ENCODE assay signal across 29 cellular contexts in genomic region chr1:164932580-164932979, GRCh38.
"Had no signal": no experiment of that assay in that cellular context is flagged by ENCODE, and none has a peak within 500 bp of the region (broad histone marks: within the 10 kb centered on the region; RNA-seq: fewer than 3 reads in every experiment).

No MANE protein-coding gene starts in this region.

- H3K36me3 Mint-ChIP-seq: activated CD4-positive, alpha-beta memory T cell treated with anti-CD3 and anti-CD28 coated beads for 36 hours; activated CD8-positive, alpha-beta memory T cell treated with anti-CD3 and anti-CD28 coated beads, Interleukin-2, amount 10 ng/mL, durations not matched to agents 7 days and 5 days; activated naive CD4-positive, alpha-beta T cell treated with anti-CD3 and anti-CD28 coated beads, Interleukin-2, amount 10 ng/mL, durations not matched to agents 7 days and 5 days; activated naive CD4-positive, alpha-beta T cell treated with anti-CD3 and anti-CD28 coated beads, Interleukin-2, amount 50 U/mL, for 72 hours; activated naive CD8-positive, alpha-beta T cell treated with anti-CD3 and anti-CD28 coated beads, Interleukin-2, amount 10 ng/mL, durations not matched to agents 7 days and 5 days; brain; T-cell had no signal

- DNase-seq: activated CD4-positive, alpha-beta memory T cell treated with anti-CD3 and anti-CD28 coated beads for 36 hours; activated CD4-positive, alpha-beta T cell treated with anti-CD3 and anti-CD28 coated beads for 36 hours; activated CD4-positive, alpha-beta T cell treated with anti-CD3 and anti-CD28 coated beads, Interleukin-2, amount 10 ng/mL, durations not matched to agents 24 days and 14 days; activated CD4-positive, CD25-positive, alpha-beta regulatory T cell; activated CD4-positive, CD25-positive, alpha-beta regulatory T cell treated with anti-CD3 and anti-CD28 coated beads, Interleukin-2, amount 50 U/mL, for 72 hours; activated CD8-positive, alpha-beta memory T cell treated with anti-CD3 and anti-CD28 coated beads, Interleukin-2, amount 10 ng/mL, durations not matched to agents 7 days and 5 days; activated CD8-positive, alpha-beta memory T cell treated with anti-CD3 and anti-CD28 coated beads, Interleukin-2, amount 50 U/mL, for 4 hours; activated CD8-positive, alpha-beta T cell treated with anti-CD3 and anti-CD28 coated beads, Interleukin-2, amount 10 ng/mL, durations not matched to agents 7 days and 5 days; activated gamma-delta T cell; activated naive CD4-positive, alpha-beta T cell; activated naive CD4-positive, alpha-beta T cell treated with anti-CD3 and anti-CD28 coated beads, Interleukin-2, amount 10 ng/mL, durations not matched to agents 7 days and 5 days; activated naive CD8-positive, alpha-beta T cell treated with anti-CD3 and anti-CD28 coated beads, Interleukin-2, amount 10 ng/mL, durations not matched to agents 7 days and 5 days; activated T-cell treated with anti-CD3 and anti-CD28 coated beads, Interleukin-2, amount 50 U/mL, for 1 hour; activated T-cell treated with anti-CD3 and anti-CD28 coated beads, Interleukin-2, amount 50 U/mL, for 48 hours; central memory CD4-positive, alpha-beta T cell; dorsolateral prefrontal cortex; effector memory CD4-positive, alpha-beta T cell; endodermal cell; esophagus squamous epithelium; foreskin melanocyte; heart right ventricle; T-cell; T-helper 9 cell had no signal

- H3K27ac Mint-ChIP-seq: activated CD4-positive, alpha-beta memory T cell treated with anti-CD3 and anti-CD28 coated beads for 36 hours; activated CD4-positive, alpha-beta T cell treated with anti-CD3 and anti-CD28 coated beads for 36 hours; activated CD4-positive, alpha-beta T cell treated with anti-CD3 and anti-CD28 coated beads, Interleukin-2, amount 10 ng/mL, durations not matched to agents 24 days and 14 days; activated CD8-positive, alpha-beta memory T cell treated with anti-CD3 and anti-CD28 coated beads, Interleukin-2, amount 10 ng/mL, durations not matched to agents 7 days and 5 days; activated CD8-positive, alpha-beta T cell treated with anti-CD3 and anti-CD28 coated beads, Interleukin-2, amount 10 ng/mL, durations not matched to agents 7 days and 5 days; activated naive CD4-positive, alpha-beta T cell treated with anti-CD3 and anti-CD28 coated beads, Interleukin-2, amount 10 ng/mL, durations not matched to agents 7 days and 5 days; activated naive CD4-positive, alpha-beta T cell treated with anti-CD3 and anti-CD28 coated beads, Interleukin-2, amount 50 U/mL, for 72 hours; activated naive CD8-positive, alpha-beta T cell treated with anti-CD3 and anti-CD28 coated beads, Interleukin-2, amount 10 ng/mL, durations not matched to agents 7 days and 5 days; activated T-helper 1 cell treated with anti-CD3 and anti-CD28 coated beads, Interleukin-12 subunit alpha, Interleukin-12 subunit beta, Interleukin-2, Interleukin-4 antibody, amounts not matched to agents 30 ng/mL and 10 ng/mL and 1 ng/mL, durations not matched to agents 14 hours and 24 hours and 36 hours; activated T-helper 2 cell treated with anti-CD3 and anti-CD28 coated beads, Interferon-gamma antibody, Interleukin-2, Interleukin-4, amounts not matched to agents 10 μg/mL and 5 μg/mL and 100 μg/mL, durations not matched to agents 14 hours and 24 hours and 36 hours; brain; dendritic cell treated with granulocyte-macrophage colony-stimulating factor and Interleukin-4, amounts not matched to agents 40 ng/mL and 50 ng/mL, for 4 days; endodermal cell; T-cell; T-helper 1 cell treated with Interleukin-12 subunit alpha and Interleukin-12 subunit beta and Interleukin-4 antibody, amounts not matched to agents 30 μg/mL and 1 μg/mL, for 36 hours had no signal

- H3K4me1 Mint-ChIP-seq: activated CD4-positive, alpha-beta T cell treated with anti-CD3 and anti-CD28 coated beads for 36 hours; activated CD4-positive, alpha-beta T cell treated with anti-CD3 and anti-CD28 coated beads, Interleukin-2, amount 10 ng/mL, durations not matched to agents 24 days and 14 days; activated CD8-positive, alpha-beta memory T cell treated with anti-CD3 and anti-CD28 coated beads, Interleukin-2, amount 10 ng/mL, durations not matched to agents 7 days and 5 days; activated naive CD4-positive, alpha-beta T cell treated with anti-CD3 and anti-CD28 coated beads, Interleukin-2, amount 10 ng/mL, durations not matched to agents 7 days and 5 days; activated naive CD8-positive, alpha-beta T cell treated with anti-CD3 and anti-CD28 coated beads, Interleukin-2, amount 10 ng/mL, durations not matched to agents 7 days and 5 days; T-cell had no signal

- H3K9me3 Mint-ChIP-seq: activated CD4-positive, alpha-beta memory T cell treated with anti-CD3 and anti-CD28 coated beads for 36 hours; activated CD4-positive, alpha-beta T cell treated with anti-CD3 and anti-CD28 coated beads, Interleukin-2, amount 10 ng/mL, durations not matched to agents 24 days and 14 days; activated naive CD4-positive, alpha-beta T cell treated with anti-CD3 and anti-CD28 coated beads, Interleukin-2, amount 10 ng/mL, durations not matched to agents 7 days and 5 days; activated naive CD8-positive, alpha-beta T cell treated with anti-CD3 and anti-CD28 coated beads, Interleukin-2, amount 10 ng/mL, durations not matched to agents 7 days and 5 days; activated T-helper 1 cell treated with anti-CD3 and anti-CD28 coated beads, Interleukin-12 subunit alpha, Interleukin-12 subunit beta, Interleukin-2, Interleukin-4 antibody, amounts not matched to agents 30 ng/mL and 10 ng/mL and 1 ng/mL, durations not matched to agents 14 hours and 24 hours and 36 hours; activated T-helper 2 cell treated with anti-CD3 and anti-CD28 coated beads, Interferon-gamma antibody, Interleukin-2, Interleukin-4, amounts not matched to agents 10 μg/mL and 5 μg/mL and 100 μg/mL, durations not matched to agents 14 hours and 24 hours and 36 hours; brain; dendritic cell treated with granulocyte-macrophage colony-stimulating factor and Interleukin-4, amounts not matched to agents 40 ng/mL and 50 ng/mL, for 4 days; endodermal cell; T-helper 1 cell treated with Interleukin-12 subunit alpha and Interleukin-12 subunit beta and Interleukin-4 antibody, amounts not matched to agents 30 μg/mL and 1 μg/mL, for 36 hours had no signal

- H3K4me3 Mint-ChIP-seq: activated CD4-positive, alpha-beta memory T cell treated with anti-CD3 and anti-CD28 coated beads for 36 hours; activated CD4-positive, alpha-beta T cell treated with anti-CD3 and anti-CD28 coated beads for 36 hours; activated CD4-positive, alpha-beta T cell treated with anti-CD3 and anti-CD28 coated beads, Interleukin-2, amount 10 ng/mL, durations not matched to agents 24 days and 14 days; activated CD8-positive, alpha-beta memory T cell treated with anti-CD3 and anti-CD28 coated beads, Interleukin-2, amount 10 ng/mL, durations not matched to agents 7 days and 5 days; activated CD8-positive, alpha-beta T cell treated with anti-CD3 and anti-CD28 coated beads, Interleukin-2, amount 10 ng/mL, durations not matched to agents 7 days and 5 days; activated naive CD4-positive, alpha-beta T cell treated with anti-CD3 and anti-CD28 coated beads, Interleukin-2, amount 10 ng/mL, durations not matched to agents 7 days and 5 days; activated naive CD8-positive, alpha-beta T cell treated with anti-CD3 and anti-CD28 coated beads, Interleukin-2, amount 10 ng/mL, durations not matched to agents 7 days and 5 days; activated T-helper 1 cell treated with anti-CD3 and anti-CD28 coated beads, Interleukin-12 subunit alpha, Interleukin-12 subunit beta, Interleukin-2, Interleukin-4 antibody, amounts not matched to agents 30 ng/mL and 10 ng/mL and 1 ng/mL, durations not matched to agents 14 hours and 24 hours and 36 hours; brain; dendritic cell treated with granulocyte-macrophage colony-stimulating factor and Interleukin-4, amounts not matched to agents 40 ng/mL and 50 ng/mL, for 4 days; endodermal cell; T-cell; T-helper 1 cell treated with Interleukin-12 subunit alpha and Interleukin-12 subunit beta and Interleukin-4 antibody, amounts not matched to agents 30 μg/mL and 1 μg/mL, for 36 hours had no signal

- H3K27me3 Mint-ChIP-seq: activated CD4-positive, alpha-beta memory T cell treated with anti-CD3 and anti-CD28 coated beads for 36 hours; activated CD4-positive, alpha-beta T cell treated with anti-CD3 and anti-CD28 coated beads, Interleukin-2, amount 10 ng/mL, durations not matched to agents 24 days and 14 days; activated CD8-positive, alpha-beta memory T cell treated with anti-CD3 and anti-CD28 coated beads, Interleukin-2, amount 10 ng/mL, durations not matched to agents 7 days and 5 days; activated naive CD4-positive, alpha-beta T cell treated with anti-CD3 and anti-CD28 coated beads, Interleukin-2, amount 10 ng/mL, durations not matched to agents 7 days and 5 days; activated naive CD8-positive, alpha-beta T cell treated with anti-CD3 and anti-CD28 coated beads, Interleukin-2, amount 10 ng/mL, durations not matched to agents 7 days and 5 days; dendritic cell treated with granulocyte-macrophage colony-stimulating factor and Interleukin-4, amounts not matched to agents 40 ng/mL and 50 ng/mL, for 4 days; T-cell had no signal
